In genomic region chr6:134195164-134195906, GRCh38 we compare ENCODE assay signal across 21 cellular contexts.
DNase-seq lines count a peak whose midpoint lies in the region; ATAC-seq and TF ChIP-seq lines count a peak whose summit lies in the region.
"Had no signal": no experiment of that assay in that cellular context is flagged by ENCODE, and none has a peak within 500 bp of the region (broad histone marks: within the 10 kb centered on the region; RNA-seq: fewer than 3 reads in every experiment).

No MANE protein-coding gene starts in this region.

- H3K27me3 Mint-ChIP-seq in natural killer cell treated with Interleukin-12 subunit alpha and Interleukin-12 subunit beta and Interleukin-15 and Interleukin-18, amount 100 ng/mL, for 72 hours, result no peaks in the 10 kb centered on the region
- H3K27me3 Mint-ChIP-seq: activated naive CD4-positive, alpha-beta T cell treated with anti-CD3 and anti-CD28 coated beads, Interleukin-2, amount 10 ng/mL, durations not matched to agents 7 days and 5 days had no signal

- TF ChIP-seq CTCF in brain microvascular endothelial cell (IDR thresholded peaks at IDR 0.05; ENCODE audit: low read depth, low read length, missing control alignments), result no peak
- TF ChIP-seq CTCF in hepatocyte (IDR thresholded peaks at IDR 0.05; ENCODE audit: poor library complexity), result no peak
- TF ChIP-seq CTCF in thoracic aorta (IDR thresholded peaks at IDR 0.05), result no peak

- H3K4me3 ChIP-seq in brain microvascular endothelial cell (ENCODE audit: low read depth, low read length) (no peak overlapping the region), hepatocyte (no peak overlapping the region), thoracic aorta (peak overlapping the region; percentile 12)
- H3K4me3 ChIP-seq: cardiac muscle cell, tibial nerve had no signal

- WGBS in hepatocyte (ENCODE audit: low lambda C conversion rate, missing lambda C conversion rate), result 43% methylated on average over 3 of the region's 3 CpGs

- H3K9me2 ChIP-seq in hepatocyte (replicated peaks; ENCODE audit: insufficient read depth), result no peaks in the 10 kb centered on the region

- H3K79me2 ChIP-seq in hepatocyte, result no peaks in the 10 kb centered on the region

- H2AFZ ChIP-seq in hepatocyte, result peak overlapping the region; percentile 12

- H3K36me3 Mint-ChIP-seq in natural killer cell treated with Interleukin-12 subunit alpha and Interleukin-12 subunit beta and Interleukin-15 and Interleukin-18, amount 100 ng/mL, for 72 hours, result no peaks in the 10 kb centered on the region

- peak overlapping the region; percentile 22 for H3K4me2 ChIP-seq in hepatocyte

- H3K4me1 ChIP-seq in hepatocyte (ENCODE audit: insufficient read depth), result peaks cover 18% of the 10 kb centered on the region
- peaks cover 11 to 18% of the 10 kb centered on the region in 2 donors for H3K4me1 ChIP-seq in thoracic aorta (ENCODE audit: control insufficient read depth in 1 of 2, low read depth in 2 of 2)

- H3K27ac Mint-ChIP-seq in natural killer cell treated with Interleukin-12 subunit alpha and Interleukin-12 subunit beta and Interleukin-15 and Interleukin-18, amount 100 ng/mL, for 72 hours, result no peak overlapping the region
- H3K27ac Mint-ChIP-seq: activated naive CD4-positive, alpha-beta T cell treated with anti-CD3 and anti-CD28 coated beads, Interleukin-2, amount 10 ng/mL, durations not matched to agents 7 days and 5 days; endodermal cell had no signal

- H4K20me1 ChIP-seq in hepatocyte (ENCODE audit: insufficient read depth, poor library complexity, severe bottlenecking), result no peaks in the 10 kb centered on the region

- DNase-seq in OCI-M1 (lab: John Stamatoyannopoulos, UW) (peak; percentile 95), brain microvascular endothelial cell (peak; percentile 18), hepatocyte (ENCODE audit: low spot score) (no peak), thoracic aorta (ENCODE audit: low spot score) (no peak), nucleus accumbens (lab: John Stamatoyannopoulos, UW) (no peak), middle frontal gyrus (ENCODE audit: extremely low spot score, low spot score) (no peak)
- no peak for DNase-seq in natural killer cell treated with Interleukin-12 subunit alpha and Interleukin-12 subunit beta and Interleukin-15 and Interleukin-18, amount 100 ng/mL, for 72 hours (ENCODE audit: low spot score)
- DNase-seq: activated CD4-positive, alpha-beta T cell treated with anti-CD3 and anti-CD28 coated beads for 48 hours; activated CD8-positive, alpha-beta memory T cell treated with anti-CD3 and anti-CD28 coated beads, Interleukin-2, amount 50 U/mL, for 4 hours; activated naive CD4-positive, alpha-beta T cell treated with anti-CD3 and anti-CD28 coated beads, Interleukin-2, amount 10 ng/mL, durations not matched to agents 7 days and 5 days; DMS 273 treated with DMSO at 0.1 percent for 48 hours; endodermal cell; NCI-H187; NCI-H510A; SIG-M5; stimulated activated CD4-positive, alpha-beta T cell treated with anti-CD3 and anti-CD28 coated beads, Interleukin-4, amount 100 ng/mL, for 4 hours; T1000 had no signal

- H3K27me3 ChIP-seq in brain microvascular endothelial cell (replicated peaks), result no peaks in the 10 kb centered on the region
- H3K27me3 ChIP-seq in hepatocyte, result no peaks in the 10 kb centered on the region
- no peaks in the 10 kb centered on the region for H3K27me3 ChIP-seq in thoracic aorta (replicated peaks; ENCODE audit: insufficient read depth)
- H3K27me3 ChIP-seq: cardiac muscle cell, tibial nerve had no signal

- H3K4me1 Mint-ChIP-seq in natural killer cell treated with Interleukin-12 subunit alpha and Interleukin-12 subunit beta and Interleukin-15 and Interleukin-18, amount 100 ng/mL, for 72 hours (ENCODE audit: low read depth in 2 of 2), result peaks cover 10% of the 10 kb centered on the region in 2 donors

- no peak for ATAC-seq in thoracic aorta (ENCODE audit: insufficient number of reproducible peaks, low FRiP score, low read depth)
- no peak for ATAC-seq in HG02973 (IDR thresholded peaks at IDR 0.05; ENCODE audit: unreplicated experiment)
- ATAC-seq in natural killer cell treated with Interleukin-12 subunit alpha and Interleukin-12 subunit beta and Interleukin-15 and Interleukin-18, amount 100 ng/mL, for 72 hours, result no peak
- ATAC-seq: HCT116 had no signal

- H3K9me3 ChIP-seq in hepatocyte (ENCODE audit: low read depth), result no peaks in the 10 kb centered on the region
- no peaks in the 10 kb centered on the region for H3K9me3 ChIP-seq in thoracic aorta
- H3K9me3 ChIP-seq: tibial nerve had no signal

- peak overlapping the region; percentile 24 for H3K27ac ChIP-seq in brain microvascular endothelial cell
- H3K27ac ChIP-seq in hepatocyte, result peak overlapping the region; percentile 41
- peak overlapping the region in 1 of 2 donors; percentile 59 for H3K27ac ChIP-seq in thoracic aorta
- H3K27ac ChIP-seq: cardiac muscle cell had no signal

- no peak overlapping the region for H3K4me3 Mint-ChIP-seq in natural killer cell treated with Interleukin-12 subunit alpha and Interleukin-12 subunit beta and Interleukin-15 and Interleukin-18, amount 100 ng/mL, for 72 hours
- H3K4me3 Mint-ChIP-seq: activated naive CD4-positive, alpha-beta T cell treated with anti-CD3 and anti-CD28 coated beads, Interleukin-2, amount 10 ng/mL, durations not matched to agents 7 days and 5 days; endodermal cell had no signal

- in situ Hi-C loops in brain microvascular endothelial cell (cut with HindIII; ENCODE audit: low pct_ligation_motif_present, low sequenced_read_pairs), result no loop called here

- no peaks in the 10 kb centered on the region for H3K36me3 ChIP-seq in brain microvascular endothelial cell (replicated peaks)
- no peaks in the 10 kb centered on the region for H3K36me3 ChIP-seq in hepatocyte (replicated peaks; ENCODE audit: insufficient read depth, low read depth)
- no peaks in the 10 kb centered on the region for H3K36me3 ChIP-seq in thoracic aorta
- H3K36me3 ChIP-seq: cardiac muscle cell, tibial nerve had no signal

- H3K9me3 Mint-ChIP-seq in natural killer cell treated with Interleukin-12 subunit alpha and Interleukin-12 subunit beta and Interleukin-15 and Interleukin-18, amount 100 ng/mL, for 72 hours, result no peaks in the 10 kb centered on the region
- H3K9me3 Mint-ChIP-seq: activated naive CD4-positive, alpha-beta T cell treated with anti-CD3 and anti-CD28 coated beads, Interleukin-2, amount 10 ng/mL, durations not matched to agents 7 days and 5 days; endodermal cell had no signal

Comparison
In these comparisons a context has a peak if more than half of its experiments do, and no peak if none do; other contexts are left out.
1. DNase-seq: peak in OCI-M1 (single experiment) and brain microvascular endothelial cell (single experiment); none in hepatocyte (single experiment), thoracic aorta (single experiment), nucleus accumbens (0 of 56), middle frontal gyrus (single experiment) and natural killer cell treated with Interleukin-12 subunit alpha and Interleukin-12 subunit beta and Interleukin-15 and Interleukin-18, amount 100 ng/mL, for 72 hours (single experiment).